26 cellular contexts compared by ENCODE assay signal in genomic region chr11:27208846-27209245, GRCh38.
A peak's percentile ranks its signal among the peaks of the same experiment; 100 is the strongest.
DNase-seq lines count a peak whose midpoint lies in the region; ATAC-seq and TF ChIP-seq lines count a peak whose summit lies in the region.
"Had no signal": no experiment of that assay in that cellular context is flagged by ENCODE, and none has a peak within 500 bp of the region (broad histone marks: within the 10 kb centered on the region; RNA-seq: fewer than 3 reads in every experiment).

No MANE protein-coding gene starts in this region.

- H2AFZ ChIP-seq in trophoblast cell (ENCODE audit: insufficient read depth, low read length, poor library complexity): no peak overlapping the region

- no peaks in the 10 kb centered on the region for H3K36me3 Mint-ChIP-seq in Caco-2 (ENCODE audit: insufficient read depth, unreplicated experiment)
- H3K36me3 Mint-ChIP-seq: activated naive CD8-positive, alpha-beta T cell treated with anti-CD3 and anti-CD28 coated beads, Interleukin-2, amount 10 ng/mL, durations not matched to agents 7 days and 5 days; naive thymus-derived CD4-positive, alpha-beta T cell; stimulated activated memory B cell treated with anti-CD40 and anti-IgM and Interleukin-4, amounts not matched to agents 10 μg/mL and 1 μg/mL and 100 μg/mL, for 72 hours had no signal

- CTCF ChIA-PET in Caco-2 (lab: Charles Lee) (interaction anchor here (1.1 kb wide), 1 partner anchor 87 kb away, joined by 4 read pairs; no protein-coding TSS in a partner anchor), Panc1 (lab: Charles Lee) (no interaction called here)

- no peak overlapping the region for H3K4me3 Mint-ChIP-seq in Caco-2 (ENCODE audit: unreplicated experiment)
- H3K4me3 Mint-ChIP-seq: activated naive CD8-positive, alpha-beta T cell treated with anti-CD3 and anti-CD28 coated beads, Interleukin-2, amount 10 ng/mL, durations not matched to agents 7 days and 5 days; CD4-positive, alpha-beta T cell; effector memory CD8-positive, alpha-beta T cell; naive thymus-derived CD4-positive, alpha-beta T cell; stimulated activated memory B cell treated with anti-CD40 and anti-IgM and Interleukin-4, amounts not matched to agents 10 μg/mL and 1 μg/mL and 100 μg/mL, for 72 hours had no signal

- H3K23ac ChIP-seq in trophoblast cell (ENCODE audit: low read length): no peak overlapping the region

- no CpG with 5 or more reads among the region's 3 CpGs for WGBS in trophoblast cell (ENCODE audit: extremely low coverage, insufficient coverage, insufficient read length)

- DNase-seq in Caco-2 (no peak), Panc1 (ENCODE audit: low read depth, low spot score) (no peak), colonic mucosa (no peak), trophoblast cell (no peak), pons (ENCODE audit: low spot score) (no peak), HCEC 1CT (no peak)
- DNase-seq in activated CD4-positive, alpha-beta T cell treated with anti-CD3 and anti-CD28 coated beads for 4 hours: no peak
- DNase-seq: activated CD4-positive, alpha-beta T cell treated with anti-CD3 and anti-CD28 coated beads, Interleukin-2, amount 50 U/mL, for 48 hours; activated gamma-delta T cell treated with Interleukin-2 at 50 U/mL for 16 hours; activated naive CD8-positive, alpha-beta T cell treated with anti-CD3 and anti-CD28 coated beads, Interleukin-2, amount 10 ng/mL, durations not matched to agents 7 days and 5 days; activated T-cell treated with anti-CD3 and anti-CD28 coated beads, Interleukin-2, amount 50 U/mL, for 48 hours; AML-193; CD4-positive, alpha-beta T cell; DND-41; effector memory CD8-positive, alpha-beta T cell; GF-D8; glutamatergic neuron; midbrain; naive thymus-derived CD4-positive, alpha-beta T cell; NCI-H2081 treated with DMSO at 0.1 percent for 48 hours; NCI-H526 treated with DMSO at 0.1 percent for 48 hours; occipital lobe; substantia nigra; upper lobe of right lung had no signal

- peak overlapping the region; percentile 55 for H4K91ac ChIP-seq in trophoblast cell (ENCODE audit: low read depth, low read length)

- H3K18ac ChIP-seq in trophoblast cell (ENCODE audit: low read length): no peak overlapping the region

- peaks cover 32% of the 10 kb centered on the region for H3K4me1 Mint-ChIP-seq in Caco-2 (ENCODE audit: low read depth, unreplicated experiment)
- H3K4me1 Mint-ChIP-seq: activated naive CD8-positive, alpha-beta T cell treated with anti-CD3 and anti-CD28 coated beads, Interleukin-2, amount 10 ng/mL, durations not matched to agents 7 days and 5 days; naive thymus-derived CD4-positive, alpha-beta T cell had no signal

- H3K27ac ChIP-seq in Panc1 (ENCODE audit: low read length) (peak overlapping the region; percentile 96), colonic mucosa (peak overlapping the region; percentile 80), trophoblast cell (ENCODE audit: low read depth, low read length) (no peak overlapping the region)
- H3K27ac ChIP-seq: upper lobe of right lung had no signal

- H3K27me3 ChIP-seq in Caco-2 (replicated peaks; ENCODE audit: control insufficient read depth, insufficient read depth, low read length) (no peaks in the 10 kb centered on the region), Panc1 (ENCODE audit: control insufficient read depth, insufficient read depth, low read length) (no peaks in the 10 kb centered on the region), colonic mucosa (no peaks in the 10 kb centered on the region), trophoblast cell (ENCODE audit: insufficient read depth, low read length) (no peaks in the 10 kb centered on the region)
- H3K27me3 ChIP-seq: upper lobe of right lung had no signal

- POLR2A ChIA-PET in Caco-2 (lab: Charles Lee) (interaction anchor here (0.6 kb wide), 1 partner anchor 264 kb away, joined by 3 read pairs; the partner anchor contains the start of gene LGR4), Panc1 (lab: Charles Lee) (no interaction called here)

- H3K27me3 Mint-ChIP-seq in Caco-2 (ENCODE audit: insufficient read depth, unreplicated experiment): no peaks in the 10 kb centered on the region

- no peak overlapping the region for H2AK5ac ChIP-seq in trophoblast cell (ENCODE audit: low read length)

- peaks cover 13% of the 10 kb centered on the region for H3K79me1 ChIP-seq in trophoblast cell (ENCODE audit: low read length)

- H3K9me3 Mint-ChIP-seq in Caco-2 (ENCODE audit: unreplicated experiment): no peaks in the 10 kb centered on the region
- H3K9me3 Mint-ChIP-seq: activated naive CD8-positive, alpha-beta T cell treated with anti-CD3 and anti-CD28 coated beads, Interleukin-2, amount 10 ng/mL, durations not matched to agents 7 days and 5 days; CD4-positive, alpha-beta T cell; stimulated activated memory B cell treated with anti-CD40 and anti-IgM and Interleukin-4, amounts not matched to agents 10 μg/mL and 1 μg/mL and 100 μg/mL, for 72 hours had no signal

- no peak overlapping the region for H3K4ac ChIP-seq in trophoblast cell (ENCODE audit: low read depth, low read length)

- no peak overlapping the region for H2BK5ac ChIP-seq in trophoblast cell (ENCODE audit: low read depth, low read length, poor library complexity)

- in situ Hi-C loops in Panc1 (cut with HindIII; ENCODE audit: low pct_unique_long_range_greater_than_20kb, low sequenced_read_pairs): no loop called here

- H3K4me3 ChIP-seq in Caco-2 (ENCODE audit: low read depth, low read length) (no peak overlapping the region), Panc1 (ENCODE audit: low read depth in 2 of 2, low read length in 2 of 2) (no peak overlapping the region), colonic mucosa (no peak overlapping the region), trophoblast cell (ENCODE audit: low read depth, low read length) (no peak overlapping the region)
- H3K4me3 ChIP-seq: upper lobe of right lung had no signal

- H4K8ac ChIP-seq in trophoblast cell (ENCODE audit: low read depth, low read length): no peak overlapping the region

- no peak overlapping the region for H4K12ac ChIP-seq in trophoblast cell (ENCODE audit: low read depth, low read length)

- H3K79me2 ChIP-seq in trophoblast cell (ENCODE audit: control insufficient read depth, insufficient read depth, low read length, poor library complexity): no peaks in the 10 kb centered on the region

- peak overlapping the region; percentile 13 for H2BK120ac ChIP-seq in trophoblast cell (ENCODE audit: insufficient read depth, low read length, poor library complexity)

- H3K4me1 ChIP-seq in Caco-2 (peaks cover 40% of the 10 kb centered on the region), Panc1 (ENCODE audit: control insufficient read depth, insufficient read depth, low read length) (peaks cover 47% of the 10 kb centered on the region), colonic mucosa (no peaks in the 10 kb centered on the region), trophoblast cell (ENCODE audit: control insufficient read depth in 1 of 2, insufficient read depth in 2 of 2, low read length in 2 of 2) (peaks cover 2 to 10% of the 10 kb centered on the region in 2 experiments)

- no peaks in the 10 kb centered on the region for H3K9me3 ChIP-seq in Caco-2
- no peaks in the 10 kb centered on the region for H3K9me3 ChIP-seq in Panc1 (ENCODE audit: control insufficient read depth, insufficient read depth, low read depth, low read length)
- H3K9me3 ChIP-seq in colonic mucosa: no peaks in the 10 kb centered on the region
- H3K9me3 ChIP-seq in trophoblast cell (ENCODE audit: insufficient read depth, low read depth, low read length): no peaks in the 10 kb centered on the region
- H3K9me3 ChIP-seq: upper lobe of right lung had no signal

- H3K27ac Mint-ChIP-seq in Caco-2 (ENCODE audit: unreplicated experiment): peak overlapping the region; percentile 80
- H3K27ac Mint-ChIP-seq: activated naive CD8-positive, alpha-beta T cell treated with anti-CD3 and anti-CD28 coated beads, Interleukin-2, amount 10 ng/mL, durations not matched to agents 7 days and 5 days; CD4-positive, alpha-beta T cell; effector memory CD8-positive, alpha-beta T cell; naive thymus-derived CD4-positive, alpha-beta T cell; stimulated activated memory B cell treated with anti-CD40 and anti-IgM and Interleukin-4, amounts not matched to agents 10 μg/mL and 1 μg/mL and 100 μg/mL, for 72 hours had no signal

- intact Hi-C loops in Caco-2 (cut with micrococcal nuclease; ENCODE audit: unreplicated experiment) (no loop called here), Panc1 (cut with micrococcal nuclease; ENCODE audit: unreplicated experiment) (no loop called here), colonic mucosa (cut with DNase I) (no loop called here)

- H2BK12ac ChIP-seq in trophoblast cell (ENCODE audit: low read length): peak overlapping the region; percentile 70

- H3K36me3 ChIP-seq in Caco-2 (ENCODE audit: control insufficient read depth, insufficient read depth, low read length) (no peaks in the 10 kb centered on the region; the same call in 1 of the 2 replicates), Panc1 (ENCODE audit: control insufficient read depth, insufficient read depth, low read length) (no peaks in the 10 kb centered on the region), colonic mucosa (no peaks in the 10 kb centered on the region), trophoblast cell (ENCODE audit: control insufficient read depth in 1 of 2, insufficient read depth in 2 of 2, low read length in 2 of 2) (no peaks in the 10 kb centered on the region)
- H3K36me3 ChIP-seq: upper lobe of right lung had no signal

- H3K9ac ChIP-seq in colonic mucosa (ENCODE audit: low read depth in 2 of 2, low read length in 2 of 2) (no peak overlapping the region), trophoblast cell (ENCODE audit: low read length) (no peak overlapping the region)

- no peak for ATAC-seq in Panc1
- ATAC-seq in HG03159 (IDR thresholded peaks at IDR 0.05; ENCODE audit: unreplicated experiment): no peak
- ATAC-seq: effector memory CD8-positive, alpha-beta T cell; naive thymus-derived CD4-positive, alpha-beta T cell; upper lobe of right lung had no signal

- TF ChIP-seq CTCF in Caco-2 (IDR thresholded peaks at IDR 0.05; ENCODE audit: insufficient read depth in 1 of 2, low read depth in 1 of 2, low read length in 1 of 2, severe bottlenecking in 1 of 2, unreplicated experiment in 1 of 2) (no peak), Panc1 (IDR thresholded peaks at IDR 0.05) (no peak), colonic mucosa (IDR thresholded peaks at IDR 0.05) (no peak)

- peak overlapping the region; percentile 18 for H3K14ac ChIP-seq in trophoblast cell (ENCODE audit: low read length)

- H3K4me2 ChIP-seq in trophoblast cell (ENCODE audit: low read length): no peak overlapping the region

- BruUV-seq in Caco-2 (replicated peaks; lab: Mats Ljungman, UMichigan): no TSS peak
- BruUV-seq in Panc1 (replicated peaks; lab: Mats Ljungman, UMichigan): no TSS peak
